9 cellular contexts compared by ENCODE assay signal in genomic region chr12:93563807-93564538, GRCh38. TPM values are rescaled to one million over a fixed set of nuclear protein-coding genes. Genes with fewer than 3 reads are reported as not detected.
A peak's percentile ranks its signal among the peaks of the same experiment; 100 is the strongest.
DNase-seq lines count a peak whose midpoint lies in the region; ATAC-seq and TF ChIP-seq lines count a peak whose summit lies in the region.
"Had no signal": no experiment of that assay in that cellular context is flagged by ENCODE, and none has a peak within 500 bp of the region (broad histone marks: within the 10 kb centered on the region; RNA-seq: fewer than 3 reads in every experiment).

No MANE protein-coding gene starts in this region.

- intact Hi-C loops in OCI-LY7 (cut with micrococcal nuclease; ENCODE audit: unreplicated experiment): loop anchor here (2.0 kb wide), 1 partner anchor 61 kb away; no protein-coding TSS in a partner anchor

- no peaks in the 10 kb centered on the region for H3K36me3 ChIP-seq in OCI-LY7 (ENCODE audit: insufficient read depth, low read length)

- H3K9me2 ChIP-seq in OCI-LY7 (ENCODE audit: insufficient read depth, low read length): no peaks in the 10 kb centered on the region

- H3K4me3 ChIP-seq in OCI-LY7 (ENCODE audit: low read depth, low read length, poor library complexity, severe bottlenecking) (no peak overlapping the region), fibroblast of the aortic adventitia (ENCODE audit: low read depth, low read length) (no peak overlapping the region)
- H3K4me3 ChIP-seq: heart left ventricle had no signal

- ATAC-seq in GM18873 (IDR thresholded peaks at IDR 0.05; ENCODE audit: low FRiP score, unreplicated experiment) (no peak), GM19455 (IDR thresholded peaks at IDR 0.05; ENCODE audit: unreplicated experiment) (no peak)

- DNase-seq in A172 (ENCODE audit: low spot score) (peak; percentile 38), OCI-LY7 (ENCODE audit: low spot score) (peak; percentile 61), fibroblast of the aortic adventitia (ENCODE audit: low read depth) (peak; percentile 29), SHP77 treated with DMSO at 0.1 percent for 48 hours (lab: John Stamatoyannopoulos, UW) (no peak)
- DNase-seq in stimulated activated naive CD4-positive, alpha-beta T cell (lab: John Stamatoyannopoulos, UW): no peak
- DNase-seq: heart left ventricle had no signal

- H3K27ac ChIP-seq in OCI-LY7 (ENCODE audit: low read depth, low read length, poor library complexity, severe bottlenecking): no peak overlapping the region
- H3K27ac ChIP-seq: heart left ventricle had no signal

- H3K79me2 ChIP-seq in OCI-LY7 (ENCODE audit: insufficient read depth, low read depth, low read length): no peaks in the 10 kb centered on the region

- H3K4me1 ChIP-seq in OCI-LY7 (ENCODE audit: insufficient read depth, low read length, poor library complexity, severe bottlenecking): no peaks in the 10 kb centered on the region

- no peak overlapping the region for H3K4me2 ChIP-seq in OCI-LY7 (ENCODE audit: low read length)

- no peaks in the 10 kb centered on the region for H4K20me1 ChIP-seq in OCI-LY7 (ENCODE audit: insufficient read depth, low read length)

- CTCF ChIA-PET in OCI-LY7 (lab: Charles Lee; ENCODE audit: unreplicated experiment): no interaction called here

- peak; percentile 12; the same call in 1 of the 2 replicates for TF ChIP-seq CTCF in GM12874 (IDR thresholded peaks at IDR 0.05; ENCODE audit: insufficient read depth, low read depth, low read length)
- TF ChIP-seq CTCF in OCI-LY7 (conservative IDR thresholded peaks at IDR 0.05; ENCODE audit: low read length): peak; percentile 76
- TF ChIP-seq CTCF in fibroblast of the aortic adventitia (IDR thresholded peaks at IDR 0.05; ENCODE audit: insufficient read depth, low read length): peak; percentile 28

- H3K9me3 ChIP-seq in OCI-LY7 (ENCODE audit: low read length): no peaks in the 10 kb centered on the region

- POLR2A ChIA-PET in OCI-LY7 (lab: Charles Lee): interaction anchor here (0.5 to 0.6 kb wide), 2 partner anchors 12 to 14 kb away, joined by 4 to 5 read pairs; no protein-coding TSS in a partner anchor

- H2AFZ ChIP-seq in OCI-LY7 (ENCODE audit: low read length): no peak overlapping the region

- BruUV-seq in OCI-LY7 (replicated peaks; lab: Mats Ljungman, UMichigan): no TSS peak

RNA-seq across cellular contexts. Expression of gene SOCS2, which starts 8.5 kb away (rescaled TPM):
- total RNA-seq in A172 (2014; rRNA removed; shearing (Covaris generic)): 83.8 and 98.4 TPM in 2 replicates
- not detected in 2 replicates for total RNA-seq in OCI-LY7 (2014; rRNA removed; shearing (Covaris generic))
- not detected in 2 replicates for total RNA-seq in OCI-LY7 (2022)
- 6.3 and 15.0 TPM in 2 replicates for total RNA-seq in fibroblast of the aortic adventitia (ENCODE audit: low replicate concordance)

Comparison
In these comparisons a context has a peak if more than half of its experiments do, and no peak if none do; other contexts are left out.
1. DNase-seq: peak in A172 (single experiment), OCI-LY7 (single experiment) and fibroblast of the aortic adventitia (single experiment); none in SHP77 treated with DMSO at 0.1 percent for 48 hours (single experiment) and stimulated activated naive CD4-positive, alpha-beta T cell (0 of 6).
2. CTCF ChIP-seq: peak in every context shown above with its lines; median percentile 76 in OCI-LY7; 28 in fibroblast of the aortic adventitia; 12 in GM12874.